ENCODE assay signal across 8 cellular contexts in genomic region chr2:85134255-85135065, GRCh38. TPM values are rescaled to one million over a fixed set of nuclear protein-coding genes. Genes with fewer than 3 reads are reported as not detected.
DNase-seq lines count a peak whose midpoint lies in the region; ATAC-seq and TF ChIP-seq lines count a peak whose summit lies in the region.

No MANE protein-coding gene starts in this region.

- H3K4me2 ChIP-seq in BLaER1, result peak overlapping the region; percentile 98

- H3K4me1 ChIP-seq in BLaER1, result peaks cover 16% of the 10 kb centered on the region
- peaks cover 12 to 57% (median 32%) of the 10 kb centered on the region in 3 donors for H3K4me1 ChIP-seq in esophagus squamous epithelium

- H3K9me3 ChIP-seq in BLaER1 (no peaks in the 10 kb centered on the region), SK-N-MC (ENCODE audit: low read depth, low read length) (no peaks in the 10 kb centered on the region), esophagus squamous epithelium (no peaks in the 10 kb centered on the region)

- DNase-seq in SK-N-MC (ENCODE audit: low read depth, low spot score) (no peak), esophagus squamous epithelium (lab: John Stamatoyannopoulos, UW) (no peak), NCI-H446 (lab: John Stamatoyannopoulos, UW) (no peak), NCI-H226 (no peak), T-helper 1 cell (no peak), NCI-H2227 (lab: John Stamatoyannopoulos, UW; ENCODE audit: unreplicated experiment) (no peak)
- DNase-seq in naive thymus-derived CD8-positive, alpha-beta T cell, result peak in 1 of 10 donors; percentile 18

- H3K4me1 Mint-ChIP-seq in naive thymus-derived CD8-positive, alpha-beta T cell, result peaks cover 0 to 15% (median 14%) of the 10 kb centered on the region in 4 donors

- H3K27me3 ChIP-seq in BLaER1 (peaks cover 54% of the 10 kb centered on the region), esophagus squamous epithelium (peaks cover 0 to 26% (median 0%) of the 10 kb centered on the region in 4 donors)

- H3K27ac ChIP-seq in BLaER1, result no peak overlapping the region
- H3K27ac ChIP-seq in SK-N-MC, result no peak overlapping the region
- peak overlapping the region; percentile 71 to 91 (median 85) for H3K27ac ChIP-seq in esophagus squamous epithelium

- no peak for TF ChIP-seq CTCF in esophagus squamous epithelium (IDR thresholded peaks at IDR 0.05)

- peaks cover 18% of the 10 kb centered on the region for H4K20me1 ChIP-seq in BLaER1

- no peaks in the 10 kb centered on the region for H3K36me3 ChIP-seq in BLaER1
- H3K36me3 ChIP-seq in SK-N-MC (ENCODE audit: insufficient read depth, low read length), result 0 out of 2 replicates have a peak, but pooled peaks cover 3% of the 10 kb centered on the region
- no peaks in the 10 kb centered on the region for H3K36me3 ChIP-seq in esophagus squamous epithelium

- H3K4me3 ChIP-seq in BLaER1 (peak overlapping the region; percentile 76), SK-N-MC (peak overlapping the region; percentile 87), esophagus squamous epithelium (peak overlapping the region; percentile 43 to 88 (median 70))

- POLR2A ChIA-PET in naive thymus-derived CD8-positive, alpha-beta T cell (lab: Charles Lee), result no interaction called here

- TF ChIP-seq POLR2A in esophagus squamous epithelium (IDR thresholded peaks at IDR 0.05), result no peak

- ATAC-seq in naive thymus-derived CD8-positive, alpha-beta T cell, result no peak

- H3K4me3 Mint-ChIP-seq in naive thymus-derived CD8-positive, alpha-beta T cell, result peak overlapping the region; percentile 36 to 75 (median 51)

- H3K27me3 Mint-ChIP-seq in naive thymus-derived CD8-positive, alpha-beta T cell, result peaks cover 32 to 63% (median 52%) of the 10 kb centered on the region in 5 donors

- WGBS in esophagus squamous epithelium, 2 donors, result 51 to 80% methylated on average over 10 to 12 of the region's 57 CpGs

- H3K27ac Mint-ChIP-seq in naive thymus-derived CD8-positive, alpha-beta T cell, result no peak overlapping the region

- peaks cover 0 to 2% (median 0%) of the 10 kb centered on the region in 3 donors for H3K36me3 Mint-ChIP-seq in naive thymus-derived CD8-positive, alpha-beta T cell

- no peak overlapping the region for H3K9ac ChIP-seq in BLaER1
- peak overlapping the region; percentile 77 for H3K9ac ChIP-seq in SK-N-MC (ENCODE audit: insufficient read length)

- intact Hi-C loops in esophagus squamous epithelium (cut with DNase I), result loop anchor here (5.0 kb wide), 1 partner anchor 153 kb away; no protein-coding TSS in a partner anchor

- no peaks in the 10 kb centered on the region for H3K9me3 Mint-ChIP-seq in naive thymus-derived CD8-positive, alpha-beta T cell

RNA-seq across cellular contexts. Expression of gene TCF7L1, which starts 1.3 kb away (rescaled TPM):
- total RNA-seq in esophagus squamous epithelium, result 1 to 10 TPM in 2 of 4 donors, under 1 TPM in 2; 0.29 to 4.0 (median 1.3) TPM
- total RNA-seq in naive thymus-derived CD8-positive, alpha-beta T cell, result not detected
- polyA plus RNA-seq in naive thymus-derived CD8-positive, alpha-beta T cell, result under 1 TPM in 2 of 3 donors, not detected in 1; 0.08 to 0.09 TPM

Comparison
In these comparisons a context has a peak if more than half of its experiments do, and no peak if none do; other contexts are left out.
1. H3K27ac ChIP-seq: peak in esophagus squamous epithelium (4 of 4); none in BLaER1 (single experiment) and SK-N-MC (single experiment).
2. Peak in every context shown above with its lines, with median percentiles within 50 percentile points of each other: H3K4me3 ChIP-seq.